ENCODE assay signal across 1 cellular context in the genomic region with DNA sequence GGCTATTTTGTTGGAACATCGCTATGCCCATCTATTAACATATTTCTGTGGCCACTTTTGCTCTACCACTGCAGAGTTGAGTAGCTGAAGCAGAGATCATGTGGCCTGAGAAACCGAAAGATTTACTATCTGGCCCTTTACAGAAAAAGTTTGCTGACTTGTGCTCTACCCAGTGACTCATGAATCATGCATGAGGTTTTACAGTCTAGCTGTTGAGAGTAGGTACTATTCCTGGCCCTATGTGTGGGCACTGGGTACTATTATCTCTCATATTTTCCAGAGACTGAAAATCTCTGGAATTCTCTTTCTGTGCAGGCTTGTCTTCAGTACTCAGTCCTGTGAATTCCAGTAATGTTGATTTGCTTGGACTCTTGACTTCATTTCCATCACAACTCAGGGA.
TF ChIP-seq lines count a peak whose summit lies in the region.

No MANE protein-coding gene starts in this region.

TF ChIP-seq in SK-N-SH, 30 proteins besides CTCF, POLR2A, EP300 and RAD21:
- TF ChIP-seq, protein P1, sequence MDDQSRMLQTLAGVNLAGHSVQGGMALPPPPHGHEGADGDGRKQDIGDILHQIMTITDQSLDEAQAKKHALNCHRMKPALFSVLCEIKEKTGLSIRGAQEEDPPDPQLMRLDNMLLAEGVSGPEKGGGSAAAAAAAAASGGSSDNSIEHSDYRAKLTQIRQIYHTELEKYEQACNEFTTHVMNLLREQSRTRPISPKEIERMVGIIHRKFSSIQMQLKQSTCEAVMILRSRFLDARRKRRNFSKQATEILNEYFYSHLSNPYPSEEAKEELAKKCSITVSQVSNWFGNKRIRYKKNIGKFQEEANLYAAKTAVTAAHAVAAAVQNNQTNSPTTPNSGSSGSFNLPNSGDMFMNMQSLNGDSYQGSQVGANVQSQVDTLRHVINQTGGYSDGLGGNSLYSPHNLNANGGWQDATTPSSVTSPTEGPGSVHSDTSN (IDR thresholded peaks at IDR 0.05): peak; percentile 13; the same call in 1 of the 2 replicates
